ENCODE assay signal across 10 cellular contexts in genomic region chr4:148060264-148061138, GRCh38.
DNase-seq lines count a peak whose midpoint lies in the region; ATAC-seq and TF ChIP-seq lines count a peak whose summit lies in the region.
"Had no signal": no experiment of that assay in that cellular context is flagged by ENCODE, and none has a peak within 500 bp of the region (broad histone marks: within the 10 kb centered on the region; RNA-seq: fewer than 3 reads in every experiment).

No MANE protein-coding gene starts in this region.

- peaks cover 2% of the 10 kb centered on the region for H3K36me3 Mint-ChIP-seq in activated T-helper 1 cell treated with anti-CD3 and anti-CD28 coated beads, Interleukin-12 subunit alpha, Interleukin-12 subunit beta, Interleukin-2, Interleukin-4 antibody, amounts not matched to agents 30 ng/mL and 10 ng/mL and 1 ng/mL, durations not matched to agents 14 hours and 24 hours and 36 hours (ENCODE audit: low read depth)

- ATAC-seq in lung (ENCODE audit: insufficient read depth, low FRiP score): peak; percentile 23
- no peak for ATAC-seq in GM21528 (IDR thresholded peaks at IDR 0.05; ENCODE audit: low FRiP score, unreplicated experiment)
- no peak for ATAC-seq in HG02763 (IDR thresholded peaks at IDR 0.05; ENCODE audit: unreplicated experiment)

- peak; percentile 9 for DNase-seq in stimulated activated CD4-positive, alpha-beta T cell treated with anti-CD3 and anti-CD28 coated beads, Interleukin-15, amount 100 ng/mL, for 24 hours
- DNase-seq in stimulated activated CD4-positive, alpha-beta T cell treated with anti-CD3 and anti-CD28 coated beads, Interleukin-1b, Interleukin-23, amount 100 ng/mL, for 48 hours: no peak
- peak; percentile 10 for DNase-seq in activated T-helper 1 cell treated with anti-CD3 and anti-CD28 coated beads, Interleukin-12 subunit alpha, Interleukin-12 subunit beta, Interleukin-2, Interleukin-4 antibody, amounts not matched to agents 30 ng/mL and 10 ng/mL and 1 ng/mL, durations not matched to agents 14 hours and 24 hours and 36 hours (ENCODE audit: low spot score)
- DNase-seq in lung (ENCODE audit: low spot score) (no peak), osteoblast (ENCODE audit: insufficient read length, low spot score, missing footprints) (no peak), NCI-H187 (lab: John Stamatoyannopoulos, UW) (no peak)

- H4K20me1 ChIP-seq in osteoblast (ENCODE audit: insufficient read depth, low read length): peaks cover 16% of the 10 kb centered on the region
- H4K20me1 ChIP-seq: BLaER1 had no signal

- peaks cover 4% of the 10 kb centered on the region for H3K79me2 ChIP-seq in osteoblast (ENCODE audit: insufficient read depth, low read length)

- H3K4me1 Mint-ChIP-seq in activated T-helper 1 cell treated with anti-CD3 and anti-CD28 coated beads, Interleukin-12 subunit alpha, Interleukin-12 subunit beta, Interleukin-2, Interleukin-4 antibody, amounts not matched to agents 30 ng/mL and 10 ng/mL and 1 ng/mL, durations not matched to agents 14 hours and 24 hours and 36 hours (ENCODE audit: low read depth): peaks cover 60% of the 10 kb centered on the region

- intact Hi-C loops in activated T-helper 1 cell treated with anti-CD3 and anti-CD28 coated beads, Interleukin-12 subunit alpha, Interleukin-12 subunit beta, Interleukin-2, Interleukin-4 antibody, amounts not matched to agents 30 ng/mL and 10 ng/mL and 1 ng/mL, durations not matched to agents 14 hours and 24 hours and 36 hours (cut with micrococcal nuclease): loop anchor here (2.0 to 5.0 kb wide), 2 partner anchors 118 to 382 kb away; partner anchors contain the start of gene NR3C2

- H3K4me3 ChIP-seq in lung: no peak overlapping the region
- H3K4me3 ChIP-seq in osteoblast (ENCODE audit: insufficient read depth, low read length): no peak overlapping the region
- H3K4me3 ChIP-seq: BLaER1 had no signal

- H3K27ac Mint-ChIP-seq in activated T-helper 1 cell treated with anti-CD3 and anti-CD28 coated beads, Interleukin-12 subunit alpha, Interleukin-12 subunit beta, Interleukin-2, Interleukin-4 antibody, amounts not matched to agents 30 ng/mL and 10 ng/mL and 1 ng/mL, durations not matched to agents 14 hours and 24 hours and 36 hours: peak overlapping the region; percentile 74

- H3K4me1 ChIP-seq in lung (ENCODE audit: control insufficient read depth in 2 of 2, insufficient read depth in 2 of 2, low read length in 2 of 2) (peaks cover 5 to 11% of the 10 kb centered on the region in 2 donors), osteoblast (ENCODE audit: insufficient read depth, low read length) (peaks cover 7% of the 10 kb centered on the region)

- H3K36me3 ChIP-seq in lung (ENCODE audit: control insufficient read depth in 2 of 2, insufficient read depth in 2 of 2, low read length in 2 of 2): peaks cover 2 to 5% of the 10 kb centered on the region in 2 donors
- H3K36me3 ChIP-seq in osteoblast (ENCODE audit: insufficient read depth, low read length): no peaks in the 10 kb centered on the region

- H3K27me3 ChIP-seq in lung (ENCODE audit: control insufficient read depth, insufficient read depth) (no peaks in the 10 kb centered on the region), osteoblast (ENCODE audit: insufficient read depth, low read length) (no peaks in the 10 kb centered on the region)
- H3K27me3 ChIP-seq: BLaER1 had no signal

- H3K27ac ChIP-seq in lung (ENCODE audit: low read depth in 1 of 2, low read length in 1 of 2) (peak overlapping the region in 1 of 2 donors; percentile 32), osteoblast (ENCODE audit: low read depth, low read length) (no peak overlapping the region)
- H3K27ac ChIP-seq: BLaER1, KMS-11 had no signal

- no peaks in the 10 kb centered on the region for H3K9me3 Mint-ChIP-seq in activated T-helper 1 cell treated with anti-CD3 and anti-CD28 coated beads, Interleukin-12 subunit alpha, Interleukin-12 subunit beta, Interleukin-2, Interleukin-4 antibody, amounts not matched to agents 30 ng/mL and 10 ng/mL and 1 ng/mL, durations not matched to agents 14 hours and 24 hours and 36 hours

- H3K9me3 ChIP-seq in lung (ENCODE audit: control insufficient read depth in 2 of 2, insufficient read depth in 1 of 2, low read length in 1 of 2) (no peaks in the 10 kb centered on the region), osteoblast (ENCODE audit: low read depth, low read length) (no peaks in the 10 kb centered on the region)
- H3K9me3 ChIP-seq: BLaER1 had no signal

- H3K4me2 ChIP-seq in osteoblast (ENCODE audit: insufficient read depth, low read length): no peak overlapping the region
- H3K4me2 ChIP-seq: KMS-11 had no signal

- H3K4me3 Mint-ChIP-seq in activated T-helper 1 cell treated with anti-CD3 and anti-CD28 coated beads, Interleukin-12 subunit alpha, Interleukin-12 subunit beta, Interleukin-2, Interleukin-4 antibody, amounts not matched to agents 30 ng/mL and 10 ng/mL and 1 ng/mL, durations not matched to agents 14 hours and 24 hours and 36 hours: peak overlapping the region; percentile 67

- H2AFZ ChIP-seq in osteoblast (ENCODE audit: low read length): no peak overlapping the region

- 61 to 74% methylated on average over 13 of the region's 13 CpGs for WGBS in lung, 2 donors

- H3K27me3 Mint-ChIP-seq in activated T-helper 1 cell treated with anti-CD3 and anti-CD28 coated beads, Interleukin-12 subunit alpha, Interleukin-12 subunit beta, Interleukin-2, Interleukin-4 antibody, amounts not matched to agents 30 ng/mL and 10 ng/mL and 1 ng/mL, durations not matched to agents 14 hours and 24 hours and 36 hours (ENCODE audit: insufficient read depth): no peaks in the 10 kb centered on the region

- no peak for TF ChIP-seq CTCF in lung (IDR thresholded peaks at IDR 0.05; ENCODE audit: control extremely low read depth, extremely low read depth)
- TF ChIP-seq CTCF in osteoblast (IDR thresholded peaks at IDR 0.05; ENCODE audit: extremely low read depth, low read depth, low read length): no peak

Comparison
In these comparisons a context has a peak if more than half of its experiments do, and no peak if none do; other contexts are left out.
1. DNase-seq: peak in stimulated activated CD4-positive, alpha-beta T cell treated with anti-CD3 and anti-CD28 coated beads, Interleukin-15, amount 100 ng/mL, for 24 hours (single experiment) and activated T-helper 1 cell treated with anti-CD3 and anti-CD28 coated beads, Interleukin-12 subunit alpha, Interleukin-12 subunit beta, Interleukin-2, Interleukin-4 antibody, amounts not matched to agents 30 ng/mL and 10 ng/mL and 1 ng/mL, durations not matched to agents 14 hours and 24 hours and 36 hours (single experiment); none in stimulated activated CD4-positive, alpha-beta T cell treated with anti-CD3 and anti-CD28 coated beads, Interleukin-1b, Interleukin-23, amount 100 ng/mL, for 48 hours (single experiment), lung (single experiment), osteoblast (single experiment) and NCI-H187 (0 of 2).